Comparison of ENCODE assay signal across 4 cellular contexts in the genomic region with DNA sequence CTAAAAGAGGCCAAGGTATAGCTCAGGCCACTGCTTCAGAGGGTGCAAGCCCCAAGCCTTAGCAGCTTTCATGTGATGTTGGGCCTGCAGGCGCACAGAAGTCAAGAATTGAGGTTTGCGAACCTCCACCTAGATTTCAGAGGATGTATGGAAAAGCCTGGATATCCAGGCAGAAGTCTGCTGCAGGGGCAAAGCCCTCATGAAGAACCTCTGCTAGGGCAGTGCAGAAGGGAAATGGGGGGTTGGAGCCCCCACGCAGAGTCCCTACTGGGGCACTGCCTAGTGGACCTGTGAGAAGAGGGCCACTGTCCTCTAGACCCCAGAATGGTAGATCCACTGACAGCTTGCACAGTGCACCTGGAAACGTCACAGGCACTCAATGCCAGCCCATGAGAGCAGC.
DNase-seq lines count a peak whose midpoint lies in the region; ATAC-seq, FAIRE-seq and TF ChIP-seq lines count a peak whose summit lies in the region.
"Not testable (repeated sequence)": the region's sequence is repeated elsewhere in the genome, so short reads cannot be mapped to it uniquely, and the experiment has no call there.

No MANE protein-coding gene starts in this region.

- not testable (repeated sequence) for H2BK12ac ChIP-seq in mesenchymal stem cell (ENCODE audit: low read length in 2 of 2); trophoblast cell (ENCODE audit: low read length)

- H4K91ac ChIP-seq in mesenchymal stem cell (ENCODE audit: low read length), result peak overlapping the region; percentile 50
- H4K91ac ChIP-seq in trophoblast cell (ENCODE audit: low read depth, low read length), result not testable (repeated sequence)

- H3K4me2 ChIP-seq in K562 (ENCODE audit: insufficient read depth, low read length); mesenchymal stem cell (ENCODE audit: low read length, poor library complexity, severe bottlenecking); trophoblast cell (ENCODE audit: low read length): not testable (repeated sequence)

- TF ChIP-seq RAD21 in K562 (CRISPR knock-in tag; conservative IDR thresholded peaks at IDR 0.05 in 1 of 2, IDR thresholded peaks at IDR 0.05 in 1 of 2), result not testable (repeated sequence)

- not testable (repeated sequence) for H2AK5ac ChIP-seq in mesenchymal stem cell (ENCODE audit: low read length, severe bottlenecking); trophoblast cell (ENCODE audit: low read length)

- peaks cover 18% of the 10 kb centered on the region for H3K79me1 ChIP-seq in mesenchymal stem cell (replicated peaks; ENCODE audit: low read length, poor library complexity, severe bottlenecking)
- H3K79me1 ChIP-seq in trophoblast cell (ENCODE audit: low read length), result not testable (repeated sequence)

- H3K9ac ChIP-seq in K562 (ENCODE audit: insufficient read depth in 1 of 2, low read depth in 2 of 2, low read length in 2 of 2); endodermal cell (ENCODE audit: extremely low read depth, low read length, poor library complexity, severe bottlenecking); mesenchymal stem cell (ENCODE audit: low read length); trophoblast cell (ENCODE audit: low read length): not testable (repeated sequence)

- H3K4ac ChIP-seq in mesenchymal stem cell (ENCODE audit: low read depth in 1 of 2, low read length in 2 of 2); trophoblast cell (ENCODE audit: low read depth, low read length): not testable (repeated sequence)

- intact Hi-C loops in K562 (cut with micrococcal nuclease), result not testable (repeated sequence)

- not testable (repeated sequence) for H2BK120ac ChIP-seq in mesenchymal stem cell (ENCODE audit: low read depth, low read length); trophoblast cell (ENCODE audit: insufficient read depth, low read length, poor library complexity)

- H3K9me3 ChIP-seq in K562 (replicated peaks; ENCODE audit: control insufficient read depth, insufficient read depth, low read depth, low read length) (peaks cover 12% of the 10 kb centered on the region), endodermal cell (ENCODE audit: control insufficient read depth, low read length) (peaks cover 32% of the 10 kb centered on the region)
- not testable (repeated sequence) for H3K9me3 ChIP-seq in mesenchymal stem cell (ENCODE audit: control insufficient read depth, low read length); trophoblast cell (ENCODE audit: insufficient read depth, low read depth, low read length)

- CTCF ChIA-PET in K562 (lab: Yijun Ruan, JAX; ENCODE audit: low intra/inter-chr PET ratio), result not testable (repeated sequence)

- H2BK15ac ChIP-seq in mesenchymal stem cell (ENCODE audit: low read depth, poor library complexity, severe bottlenecking), result not testable (repeated sequence)

- H3K27me3 ChIP-seq in K562 (ENCODE audit: control insufficient read depth in 2 of 2, insufficient read depth in 2 of 2, low read length in 2 of 2); endodermal cell (ENCODE audit: control insufficient read depth, insufficient read depth, low read length, poor library complexity, severe bottlenecking); mesenchymal stem cell (ENCODE audit: control insufficient read depth in 1 of 2, insufficient read depth in 1 of 2, low read length in 2 of 2); trophoblast cell (ENCODE audit: insufficient read depth, low read length): not testable (repeated sequence)

- not testable (repeated sequence) for BruUV-seq in K562 (replicated peaks; lab: Mats Ljungman, UMichigan)

- TF ChIP-seq POLR2A in K562 (conservative IDR thresholded peaks at IDR 0.05), result not testable (repeated sequence)

- peaks cover 16% of the 10 kb centered on the region; the same call in 2 of the 3 replicates for H3K36me3 ChIP-seq in K562 (ENCODE audit: control insufficient read depth, insufficient read depth, low read length)
- H3K36me3 ChIP-seq in endodermal cell (ENCODE audit: control insufficient read depth, insufficient read depth, low read length); mesenchymal stem cell (ENCODE audit: control insufficient read depth in 1 of 2, insufficient read depth in 2 of 2, low read depth in 1 of 2, low read length in 2 of 2); trophoblast cell (ENCODE audit: control insufficient read depth in 1 of 2, insufficient read depth in 2 of 2, low read length in 2 of 2): not testable (repeated sequence)

- not testable (repeated sequence) for H3K4me1 ChIP-seq in K562 (replicated peaks in 1 of 2; ENCODE audit: control insufficient read depth in 2 of 2, insufficient read depth in 2 of 2, low read length in 2 of 2); endodermal cell (ENCODE audit: control insufficient read depth, insufficient read depth, low read length); mesenchymal stem cell (ENCODE audit: control insufficient read depth, insufficient read depth, low read depth, low read length); trophoblast cell (ENCODE audit: control insufficient read depth in 1 of 2, insufficient read depth in 2 of 2, low read length in 2 of 2)

- 100% methylated on average over 4 of the region's 4 CpGs for WGBS in K562 (ENCODE audit: insufficient coverage, low coverage, missing lambda C conversion rate)
- 95 to 100% methylated on average over 3 to 4 of the region's 4 CpGs for WGBS in endodermal cell (ENCODE audit: insufficient coverage in 1 of 2, insufficient read length in 1 of 2), 2 experiments
- WGBS in mesenchymal stem cell, result over 99% methylated on average over 4 of the region's 4 CpGs
- WGBS in trophoblast cell (ENCODE audit: extremely low coverage, insufficient coverage, insufficient read length), result no CpG with 5 or more reads among the region's 4 CpGs

- not testable (repeated sequence) for H3K4me3 ChIP-seq in K562; mesenchymal stem cell (ENCODE audit: insufficient read depth in 1 of 2, low read depth in 1 of 2, low read length in 2 of 2)
- peak overlapping the region; percentile 16 for H3K4me3 ChIP-seq in endodermal cell (ENCODE audit: low read length)
- H3K4me3 ChIP-seq in trophoblast cell (ENCODE audit: low read depth, low read length), result peak overlapping the region; percentile 37

- H4K12ac ChIP-seq in trophoblast cell (ENCODE audit: low read depth, low read length), result not testable (repeated sequence)

- H4K20me1 ChIP-seq in K562 (replicated peaks; ENCODE audit: control insufficient read depth, insufficient read depth, low read length), result not testable (repeated sequence)

- not testable (repeated sequence) for H2AFZ ChIP-seq in K562 (ENCODE audit: low read depth, low read length); mesenchymal stem cell (ENCODE audit: low read depth, low read length); trophoblast cell (ENCODE audit: insufficient read depth, low read length, poor library complexity)

- TF ChIP-seq CTCF in K562 (IDR thresholded peaks at IDR 0.05 in 2 of 3, conservative IDR thresholded peaks at IDR 0.05 in 1 of 3; ENCODE audit: insufficient read depth in 2 of 3, low read depth in 1 of 3, low read length in 3 of 3); endodermal cell (conservative IDR thresholded peaks at IDR 0.05): not testable (repeated sequence)

- H3K9me1 ChIP-seq in K562 (ENCODE audit: control insufficient read depth, insufficient read depth, low read length), result not testable (repeated sequence)

- TF ChIP-seq EP300 in K562 (IDR thresholded peaks at IDR 0.05; ENCODE audit: low read length), result not testable (repeated sequence)

- H2BK5ac ChIP-seq in mesenchymal stem cell (ENCODE audit: low read depth, low read length, poor library complexity, severe bottlenecking); trophoblast cell (ENCODE audit: low read depth, low read length, poor library complexity): not testable (repeated sequence)

- not testable (repeated sequence) for H3K4me1 Mint-ChIP-seq in endodermal cell

- H3K14ac ChIP-seq in mesenchymal stem cell (ENCODE audit: low read length in 2 of 2); trophoblast cell (ENCODE audit: low read length): not testable (repeated sequence)

- H4K8ac ChIP-seq in mesenchymal stem cell (ENCODE audit: low read length); trophoblast cell (ENCODE audit: low read depth, low read length): not testable (repeated sequence)

- DNase-seq in K562 (ENCODE audit: extremely low read depth in 1 of 4, low spot score in 3 of 4); endodermal cell; mesenchymal stem cell; trophoblast cell: not testable (repeated sequence)

- in situ Hi-C loops in K562 (cut with MboI), result not testable (repeated sequence)

- not testable (repeated sequence) for FAIRE-seq in K562 (lab: Jason Lieb, UNC)

- ATAC-seq in K562, result not testable (repeated sequence)

- H3K18ac ChIP-seq in mesenchymal stem cell (ENCODE audit: low read depth in 1 of 2, low read length in 2 of 2); trophoblast cell (ENCODE audit: low read length): not testable (repeated sequence)

- not testable (repeated sequence) for H3K27ac ChIP-seq in K562 (ENCODE audit: extremely low read depth, low read depth, low read length); endodermal cell (ENCODE audit: low read depth, low read length); mesenchymal stem cell (ENCODE audit: low read length, poor library complexity, severe bottlenecking); trophoblast cell (ENCODE audit: low read depth, low read length)

- H3K79me2 ChIP-seq in K562 (ENCODE audit: control insufficient read depth, insufficient read depth, low read length); trophoblast cell (ENCODE audit: control insufficient read depth, insufficient read depth, low read length, poor library complexity): not testable (repeated sequence)

- not testable (repeated sequence) for H3K4me3 Mint-ChIP-seq in endodermal cell

- H3K9me3 Mint-ChIP-seq in endodermal cell, result peaks cover 18% of the 10 kb centered on the region

- POLR2A ChIA-PET in K562 (lab: Yijun Ruan, JAX), result not testable (repeated sequence)

- not testable (repeated sequence) for H3K23ac ChIP-seq in mesenchymal stem cell (ENCODE audit: low read length in 2 of 2); trophoblast cell (ENCODE audit: low read length)

- peaks cover 34% of the 10 kb centered on the region for H3K36me3 Mint-ChIP-seq in endodermal cell (ENCODE audit: low read depth)

- not testable (repeated sequence) for H3K27me3 Mint-ChIP-seq in endodermal cell (ENCODE audit: insufficient read depth)

- not testable (repeated sequence) for H3K27ac Mint-ChIP-seq in endodermal cell
